In genomic region chr6:42761287-42762067, GRCh38 we compare ENCODE assay signal across 15 cellular contexts. TPM values are rescaled to one million over a fixed set of nuclear protein-coding genes. Genes with fewer than 3 reads are reported as not detected.
DNase-seq lines count a peak whose midpoint lies in the region; ATAC-seq, FAIRE-seq and TF ChIP-seq lines count a peak whose summit lies in the region.
"Had no signal": no experiment of that assay in that cellular context is flagged by ENCODE, and none has a peak within 500 bp of the region (broad histone marks: within the 10 kb centered on the region; RNA-seq: fewer than 3 reads in every experiment).

No MANE protein-coding gene starts in this region.

- H3K4me1 ChIP-seq in HepG2 (ENCODE audit: insufficient read depth, low read length) = no peaks in the 10 kb centered on the region
- H3K4me1 ChIP-seq in right lobe of liver = no peaks in the 10 kb centered on the region
- H3K4me1 ChIP-seq in K562 (replicated peaks in 1 of 2; ENCODE audit: control insufficient read depth in 2 of 2, insufficient read depth in 2 of 2, low read length in 2 of 2) = no peaks in the 10 kb centered on the region
- peaks cover 20% of the 10 kb centered on the region; the same call in 1 of the 2 replicates for H3K4me1 ChIP-seq in iPS-20b (ENCODE audit: insufficient read depth, low read length)
- no peaks in the 10 kb centered on the region for H3K4me1 ChIP-seq in right atrium auricular region

- H3K79me2 ChIP-seq in HepG2 (ENCODE audit: insufficient read depth, low read length) (no peaks in the 10 kb centered on the region), K562 (ENCODE audit: control insufficient read depth, insufficient read depth, low read length) (no peaks in the 10 kb centered on the region)

- TF ChIP-seq POLR2A in HepG2 (IDR thresholded peaks at IDR 0.05; ENCODE audit: insufficient read depth in 1 of 2, low read depth in 2 of 2, low read length in 2 of 2) (no peak), right lobe of liver (IDR thresholded peaks at IDR 0.05) (no peak), K562 (conservative IDR thresholded peaks at IDR 0.05) (no peak)

- BruUV-seq in HepG2 (replicated peaks; lab: Mats Ljungman, UMichigan) (no TSS peak), K562 (replicated peaks; lab: Mats Ljungman, UMichigan) (no TSS peak)

- in situ Hi-C loops in HepG2 (cut with HindIII; ENCODE audit: extremely low pct_ligation_motif_present, low pct_unique_long_range_greater_than_20kb) (no loop called here), K562 (cut with MboI) (no loop called here)

- POLR2A ChIA-PET in HepG2 (lab: Yijun Ruan, JAX) (interaction anchor here (1.4 to 3.0 kb wide), 2 partner anchors 15 to 21 kb away, joined by 7 to 14 read pairs; partner anchors contain the start of gene TBCC), K562 (lab: Yijun Ruan, JAX) (interaction anchor here (0.9 to 5.9 kb wide), 6 partner anchors 8 to 24 kb away, joined by 3 to 28 read pairs (median 4); no protein-coding TSS in a partner anchor)

- WGBS in HepG2 (ENCODE audit: low lambda C conversion rate) = 90% methylated on average over 8 of the region's 8 CpGs
- WGBS in right lobe of liver (ENCODE audit: insufficient coverage, low coverage, low lambda C conversion rate, missing lambda C conversion rate) = 83% methylated on average over 8 of the region's 8 CpGs
- WGBS in K562 (ENCODE audit: insufficient coverage, low coverage, missing lambda C conversion rate) = 59% methylated on average over 8 of the region's 8 CpGs

- no peaks in the 10 kb centered on the region for H3K9me1 ChIP-seq in K562 (ENCODE audit: control insufficient read depth, insufficient read depth, low read length)

- TF ChIP-seq EP300 in HepG2 (IDR thresholded peaks at IDR 0.05; ENCODE audit: low read depth in 2 of 2, low read length in 2 of 2) (no peak), HepG2 (CRISPR knock-in tag; IDR thresholded peaks at IDR 0.05; ENCODE audit: borderline replicate concordance) (no peak), K562 (IDR thresholded peaks at IDR 0.05; ENCODE audit: low read length) (no peak)

- intact Hi-C loops in HepG2 (cut with micrococcal nuclease; ENCODE audit: unreplicated experiment) = no loop called here
- intact Hi-C loops in right lobe of liver (cut with DNase I) = no loop called here
- intact Hi-C loops in K562 (cut with micrococcal nuclease) = no loop called here

- DNase-seq in HepG2 (ENCODE audit: low spot score) (no peak), right lobe of liver (no peak), K562 (ENCODE audit: extremely low read depth in 1 of 4, low spot score in 3 of 4) (no peak), right atrium auricular region (ENCODE audit: low spot score) (no peak), HuH-7 (ENCODE audit: low spot score) (no peak)
- DNase-seq: CD8-positive, alpha-beta memory T cell; H7 had no signal

- H2AFZ ChIP-seq in HepG2 (ENCODE audit: low read length) (no peak overlapping the region), K562 (ENCODE audit: low read depth, low read length) (no peak overlapping the region)

- H3K4me3 ChIP-seq in HepG2 (replicated peaks in 1 of 3; ENCODE audit: insufficient read depth in 1 of 3, low read depth in 2 of 3, low read length in 3 of 3) (no peak overlapping the region), right lobe of liver (no peak overlapping the region), K562 (no peak overlapping the region), iPS-20b (ENCODE audit: low read length) (no peak overlapping the region), right atrium auricular region (no peak overlapping the region)

- CTCF ChIA-PET in HepG2 (lab: Yijun Ruan, JAX; ENCODE audit: low intra/inter-chr PET ratio, low total read pairs) (no interaction called here), K562 (lab: Yijun Ruan, JAX; ENCODE audit: low intra/inter-chr PET ratio) (no interaction called here)

- FAIRE-seq in HepG2 (lab: Jason Lieb, UNC) (peak; percentile 28), K562 (lab: Jason Lieb, UNC) (no peak)

- H3K4me2 ChIP-seq in HepG2 (ENCODE audit: low read depth, low read length) = no peak overlapping the region
- no peak overlapping the region for H3K4me2 ChIP-seq in K562 (ENCODE audit: insufficient read depth, low read length)

- H3K9me3 ChIP-seq in HepG2 (ENCODE audit: low read length) (no peaks in the 10 kb centered on the region), right lobe of liver (no peaks in the 10 kb centered on the region), K562 (replicated peaks; ENCODE audit: control insufficient read depth, insufficient read depth, low read depth, low read length) (no peaks in the 10 kb centered on the region), iPS-20b (ENCODE audit: insufficient read depth, low read depth, low read length) (no peaks in the 10 kb centered on the region), right atrium auricular region (no peaks in the 10 kb centered on the region)
- H3K9me3 ChIP-seq: Caco-2 had no signal

- H4K20me1 ChIP-seq in HepG2 (ENCODE audit: insufficient read depth, low read length) (no peaks in the 10 kb centered on the region), K562 (replicated peaks; ENCODE audit: control insufficient read depth, insufficient read depth, low read length) (0 out of 2 replicates have a peak, but pooled peaks cover 5% of the 10 kb centered on the region)

- H3K27me3 ChIP-seq in HepG2 (ENCODE audit: control insufficient read depth in 1 of 2, insufficient read depth in 2 of 2, low read length in 2 of 2) (no peaks in the 10 kb centered on the region), right lobe of liver (no peaks in the 10 kb centered on the region), K562 (ENCODE audit: control insufficient read depth in 2 of 2, insufficient read depth in 2 of 2, low read length in 2 of 2) (no peaks in the 10 kb centered on the region), iPS-20b (ENCODE audit: insufficient read depth, low read length) (no peaks in the 10 kb centered on the region), right atrium auricular region (no peaks in the 10 kb centered on the region)

- H3K36me3 ChIP-seq in HepG2 (replicated peaks in 1 of 2; ENCODE audit: control insufficient read depth in 1 of 2, insufficient read depth in 2 of 2, low read length in 2 of 2) = peaks cover 4 to 5% of the 10 kb centered on the region in 2 experiments; a peak in 3 of 5 replicates
- H3K36me3 ChIP-seq in right lobe of liver = no peaks in the 10 kb centered on the region
- H3K36me3 ChIP-seq in K562 (ENCODE audit: control insufficient read depth, insufficient read depth, low read length) = no peaks in the 10 kb centered on the region
- 0 out of 2 replicates have a peak, but pooled peaks cover 7% of the 10 kb centered on the region for H3K36me3 ChIP-seq in iPS-20b (ENCODE audit: insufficient read depth, low read depth, low read length)
- H3K36me3 ChIP-seq in right atrium auricular region = no peaks in the 10 kb centered on the region

- TF ChIP-seq CTCF in HepG2 (CRISPR knock-in tag; IDR thresholded peaks at IDR 0.05) (no peak), right lobe of liver (IDR thresholded peaks at IDR 0.05) (no peak), K562 (IDR thresholded peaks at IDR 0.05 in 2 of 3, conservative IDR thresholded peaks at IDR 0.05 in 1 of 3; ENCODE audit: insufficient read depth in 2 of 3, low read depth in 1 of 3, low read length in 3 of 3) (no peak), right atrium auricular region (IDR thresholded peaks at IDR 0.05) (no peak)

- ATAC-seq in HepG2 (no peak), right lobe of liver (no peak), K562 (no peak), GM18873 (IDR thresholded peaks at IDR 0.05; ENCODE audit: low FRiP score, unreplicated experiment) (no peak), GM18868 (IDR thresholded peaks at IDR 0.05; ENCODE audit: unreplicated experiment) (no peak)

- H3K9ac ChIP-seq in HepG2 (ENCODE audit: insufficient read depth, low read depth, low read length) = no peak overlapping the region
- H3K9ac ChIP-seq in K562 (ENCODE audit: insufficient read depth in 1 of 2, low read depth in 2 of 2, low read length in 2 of 2) = no peak overlapping the region
- peak overlapping the region; percentile 52; the same call in 1 of the 2 replicates for H3K9ac ChIP-seq in iPS-20b (ENCODE audit: low read depth, low read length)

- TF ChIP-seq RAD21 in HepG2 (CRISPR knock-in tag; IDR thresholded peaks at IDR 0.05) (no peak), K562 (CRISPR knock-in tag; conservative IDR thresholded peaks at IDR 0.05 in 1 of 2, IDR thresholded peaks at IDR 0.05 in 1 of 2) (no peak)

- no peak overlapping the region for H3K27ac ChIP-seq in HepG2 (ENCODE audit: extremely low read length, insufficient read depth, low read length)
- no peak overlapping the region for H3K27ac ChIP-seq in right lobe of liver
- no peak overlapping the region for H3K27ac ChIP-seq in K562 (ENCODE audit: extremely low read depth, low read depth, low read length)
- no peak overlapping the region for H3K27ac ChIP-seq in iPS-20b (ENCODE audit: low read length)
- no peak overlapping the region for H3K27ac ChIP-seq in right atrium auricular region
- H3K27ac ChIP-seq: 22Rv1 had no signal

RNA-seq across cellular contexts. Expression of gene TBCC, which starts 15.6 kb away (rescaled TPM):
- 36.1 and 43.2 TPM in 2 replicates for total RNA-seq in HepG2 (2016; rRNA removed; fragmentation: Illumina TruSeq; extraction: Trizol)
- total RNA-seq in HepG2 (2016; cell fraction: cytosol; rRNA removed; fragmentation: Illumina TruSeq; extraction: Trizol; ENCODE audit: low read depth) = 13.4 and 14.0 TPM in 2 replicates
- 37.2 and 41.5 TPM in 2 replicates for total RNA-seq in HepG2 (2016; cell fraction: insoluble cytoplasmic fraction; rRNA removed; fragmentation: Illumina TruSeq; extraction: Trizol)
- 20.4 and 22.9 TPM in 2 replicates for total RNA-seq in HepG2 (2016; cell fraction: membrane; rRNA removed; fragmentation: Illumina TruSeq; extraction: Trizol)
- total RNA-seq in HepG2 (2016; cell fraction: nucleus; rRNA removed; fragmentation: Illumina TruSeq; extraction: Trizol) = 17.5 and 20.0 TPM in 2 replicates
- 14.8 and 18.0 TPM in 2 replicates for polyA plus RNA-seq in HepG2 (2011; rRNA removed)
- polyA plus RNA-seq in HepG2 (2011; cell fraction: cytosol; rRNA removed) = 14.9 and 15.6 TPM in 2 replicates
- 12.6 and 13.8 TPM in 2 replicates for polyA plus RNA-seq in HepG2 (2011; cell fraction: nucleus; rRNA removed)
- polyA plus RNA-seq in HepG2 (2012) = 12.0 and 15.3 TPM in 2 replicates
- polyA plus RNA-seq in HepG2 (2016; cell fraction: cytosol; fragmentation: Illumina TruSeq; extraction: Trizol; ENCODE audit: low read depth) = 5.2 and 5.5 TPM in 2 replicates
- 26.8 and 28.7 TPM in 2 replicates for polyA plus RNA-seq in HepG2 (2016; cell fraction: insoluble cytoplasmic fraction; fragmentation: Illumina TruSeq; extraction: Trizol; ENCODE audit: low read depth)
- 7.8 and 9.2 TPM in 2 replicates for polyA plus RNA-seq in HepG2 (2016; cell fraction: membrane; fragmentation: Illumina TruSeq; extraction: Trizol; ENCODE audit: low read depth)
- 20.6 and 21.7 TPM in 2 replicates for polyA plus RNA-seq in HepG2 (2016; cell fraction: nucleus; fragmentation: Illumina TruSeq; extraction: Trizol; ENCODE audit: insufficient read depth, low read depth)
- 10.7 and 14.8 TPM in 2 replicates for polyA minus RNA-seq in HepG2 (2011; rRNA and poly(A)+ RNA removed; ENCODE audit: low replicate concordance)
- 8.2 and 9.3 TPM in 2 replicates for polyA minus RNA-seq in HepG2 (2011; cell fraction: cytosol; rRNA and poly(A)+ RNA removed)
- polyA minus RNA-seq in HepG2 (2011; cell fraction: nucleus; rRNA and poly(A)+ RNA removed) = 7.6 and 7.7 TPM in 2 replicates
- total RNA-seq in right lobe of liver = 10 to 100 TPM in 2 of 6 experiments, 1 to 10 TPM in 4; 5.4 to 12.2 (median 6.3) TPM
- 19.4 and 28.3 TPM in 2 replicates for total RNA-seq in K562 (2011; cell fraction: chromatin; rRNA removed; ENCODE audit: low replicate concordance)
- total RNA-seq in K562 (2011; cell fraction: nucleolus; rRNA removed) = 29.3 and 40.5 TPM in 2 replicates
- 32.5 and 32.9 TPM in 2 replicates for total RNA-seq in K562 (2011; cell fraction: nucleoplasm; rRNA removed)
- 34.1 and 55.1 TPM in 2 replicates for total RNA-seq in K562 (2014; rRNA removed)
- total RNA-seq in K562 (2014; rRNA removed; fragmentation: Illumina TruSeq; extraction: Trizol) = 16.1 and 20.9 TPM in 2 replicates
- total RNA-seq in K562 (2015; rRNA removed; fragmentation: Illumina TruSeq; extraction: Trizol) = 31.3 and 31.9 TPM in 2 replicates
- total RNA-seq in K562 (2021) = 27.8 and 28.7 TPM in 2 replicates
- 16.5 and 19.5 TPM in 2 replicates for polyA plus RNA-seq in K562 (2011; rRNA removed)
- 20.2 and 26.4 TPM in 2 replicates for polyA plus RNA-seq in K562 (2011; cell fraction: cytosol; rRNA removed)
- 28.2 and 28.3 TPM in 2 replicates for polyA plus RNA-seq in K562 (2011; cell fraction: nucleus; rRNA removed)
- 24.3 and 30.8 TPM in 2 replicates for polyA plus RNA-seq in K562 (2012)
- polyA plus RNA-seq in K562 (2014; fragmentation: Illumina TruSeq; extraction: Trizol) = 23.3 and 24.8 TPM in 2 replicates
- polyA plus RNA-seq in K562 (2014; fragmentation: Nextera tagmentation; extraction: Ambion mirVana) = 1 to 10 TPM; 2.8 to 5.0 TPM
- polyA plus RNA-seq in K562 (2014; rRNA removed) = 28.9 and 29.5 TPM in 2 replicates
- polyA minus RNA-seq in K562 (2011; rRNA and poly(A)+ RNA removed) = 5.2 and 6.0 TPM in 2 replicates
- polyA minus RNA-seq in K562 (2011; cell fraction: cytosol; rRNA and poly(A)+ RNA removed) = 8.4 and 9.8 TPM in 2 replicates
- 8.9 and 15.4 TPM in 2 replicates for polyA minus RNA-seq in K562 (2011; cell fraction: nucleus; rRNA and poly(A)+ RNA removed)
- total RNA-seq in right atrium auricular region = 10 to 100 TPM; 18.8 to 21.4 TPM

RNA-seq across cellular contexts. Expression of gene BICRAL, which starts 20.4 kb away (rescaled TPM):
- total RNA-seq in HepG2 (2016; rRNA removed; fragmentation: Illumina TruSeq; extraction: Trizol) (5.0 and 6.8 TPM in 2 replicates), right lobe of liver (1 to 10 TPM; 4.3 to 6.0 (median 5.5) TPM), K562 (2014; rRNA removed) (3.7 and 4.4 TPM in 2 replicates), K562 (2014; rRNA removed; fragmentation: Illumina TruSeq; extraction: Trizol) (5.6 and 6.6 TPM in 2 replicates), K562 (2015; rRNA removed; fragmentation: Illumina TruSeq; extraction: Trizol) (5.2 and 5.7 TPM in 2 replicates), K562 (2021) (9.2 and 10.2 TPM in 2 replicates), right atrium auricular region (10 to 100 TPM in 1 of 2 donors, 1 to 10 TPM in 1; 9.6 to 14.1 TPM)
- 1.6 and 1.9 TPM in 2 replicates for total RNA-seq in HepG2 (2016; cell fraction: cytosol; rRNA removed; fragmentation: Illumina TruSeq; extraction: Trizol; ENCODE audit: low read depth)
- 4.5 and 6.4 TPM in 2 replicates for total RNA-seq in HepG2 (2016; cell fraction: insoluble cytoplasmic fraction; rRNA removed; fragmentation: Illumina TruSeq; extraction: Trizol)
- 4.8 and 5.3 TPM in 2 replicates for total RNA-seq in HepG2 (2016; cell fraction: membrane; rRNA removed; fragmentation: Illumina TruSeq; extraction: Trizol)
- total RNA-seq in HepG2 (2016; cell fraction: nucleus; rRNA removed; fragmentation: Illumina TruSeq; extraction: Trizol) = 4.9 and 6.1 TPM in 2 replicates
- polyA plus RNA-seq in HepG2 (2011; rRNA removed) (11.1 and 13.5 TPM in 2 replicates), K562 (2011; rRNA removed) (10.1 and 11.9 TPM in 2 replicates), K562 (2014; fragmentation: Illumina TruSeq; extraction: Trizol) (9.7 and 10.4 TPM in 2 replicates), K562 (2014; fragmentation: Nextera tagmentation; extraction: Ambion mirVana) (1 to 10 TPM; 1.2 to 1.4 TPM), K562 (2014; rRNA removed) (5.3 and 6.2 TPM in 2 replicates)
- polyA plus RNA-seq in HepG2 (2011; cell fraction: cytosol; rRNA removed) = 9.5 and 11.4 TPM in 2 replicates
- 9.0 and 9.1 TPM in 2 replicates for polyA plus RNA-seq in HepG2 (2011; cell fraction: nucleus; rRNA removed)
- 7.3 and 7.8 TPM in 2 replicates for polyA plus RNA-seq in HepG2 (2012)
- 0.24 and 0.26 TPM in 2 replicates for polyA plus RNA-seq in HepG2 (2016; cell fraction: cytosol; fragmentation: Illumina TruSeq; extraction: Trizol; ENCODE audit: low read depth)
- 5.3 and 6.6 TPM in 2 replicates for polyA plus RNA-seq in HepG2 (2016; cell fraction: insoluble cytoplasmic fraction; fragmentation: Illumina TruSeq; extraction: Trizol; ENCODE audit: low read depth)
- 1.5 and 1.7 TPM in 2 replicates for polyA plus RNA-seq in HepG2 (2016; cell fraction: membrane; fragmentation: Illumina TruSeq; extraction: Trizol; ENCODE audit: low read depth)
- polyA plus RNA-seq in HepG2 (2016; cell fraction: nucleus; fragmentation: Illumina TruSeq; extraction: Trizol; ENCODE audit: insufficient read depth, low read depth) = 8.7 and 9.2 TPM in 2 replicates
- 16.6 and 32.3 TPM in 2 replicates for polyA minus RNA-seq in HepG2 (2011; rRNA and poly(A)+ RNA removed; ENCODE audit: low replicate concordance)
- 14.7 and 15.5 TPM in 2 replicates for polyA minus RNA-seq in HepG2 (2011; cell fraction: cytosol; rRNA and poly(A)+ RNA removed)
- 14.7 and 18.9 TPM in 2 replicates for polyA minus RNA-seq in HepG2 (2011; cell fraction: nucleus; rRNA and poly(A)+ RNA removed)
- total RNA-seq in K562 (2011; cell fraction: chromatin; rRNA removed; ENCODE audit: low replicate concordance) = 17.0 and 22.8 TPM in 2 replicates
- total RNA-seq in K562 (2011; cell fraction: nucleolus; rRNA removed) = 9.5 TPM in 2 replicates
- total RNA-seq in K562 (2011; cell fraction: nucleoplasm; rRNA removed) = 13.6 and 16.9 TPM in 2 replicates
- polyA plus RNA-seq in K562 (2011; cell fraction: cytosol; rRNA removed) = 9.1 and 13.7 TPM in 2 replicates
- polyA plus RNA-seq in K562 (2011; cell fraction: nucleus; rRNA removed) = 7.7 and 9.2 TPM in 2 replicates
- 5.7 and 7.4 TPM in 2 replicates for polyA plus RNA-seq in K562 (2012)
- 23.8 and 24.3 TPM in 2 replicates for polyA minus RNA-seq in K562 (2011; rRNA and poly(A)+ RNA removed)
- polyA minus RNA-seq in K562 (2011; cell fraction: cytosol; rRNA and poly(A)+ RNA removed) = 10.1 and 10.7 TPM in 2 replicates
- 4.3 and 9.6 TPM in 2 replicates for polyA minus RNA-seq in K562 (2011; cell fraction: nucleus; rRNA and poly(A)+ RNA removed)

RNA-seq across cellular contexts. Expression of gene PRPH2, which starts 39.1 kb away (rescaled TPM):
- 0.04 and 0.06 TPM in 2 replicates for total RNA-seq in HepG2 (2016; rRNA removed; fragmentation: Illumina TruSeq; extraction: Trizol)
- total RNA-seq in HepG2 (2016; cell fraction: cytosol; rRNA removed; fragmentation: Illumina TruSeq; extraction: Trizol; ENCODE audit: low read depth) = 0.10 TPM in 1 of 2 replicates, not detected in the other
- total RNA-seq in HepG2 (2016; cell fraction: insoluble cytoplasmic fraction; rRNA removed; fragmentation: Illumina TruSeq; extraction: Trizol) = 0.04 TPM in 1 of 2 replicates, not detected in the other
- 0.10 TPM in 1 of 2 replicates, not detected in the other for total RNA-seq in HepG2 (2016; cell fraction: membrane; rRNA removed; fragmentation: Illumina TruSeq; extraction: Trizol)
- not detected in 2 replicates for total RNA-seq in HepG2 (2016; cell fraction: nucleus; rRNA removed; fragmentation: Illumina TruSeq; extraction: Trizol)
- 0.03 and 0.05 TPM in 2 replicates for polyA plus RNA-seq in HepG2 (2011; rRNA removed)
- polyA plus RNA-seq in HepG2 (2011; cell fraction: cytosol; rRNA removed) = 0.05 TPM in 2 replicates
- 0.08 TPM in 1 of 2 replicates, not detected in the other for polyA plus RNA-seq in HepG2 (2011; cell fraction: nucleus; rRNA removed)
- not detected in 2 replicates for polyA plus RNA-seq in HepG2 (2012)
- not detected in 2 replicates for polyA plus RNA-seq in HepG2 (2016; cell fraction: cytosol; fragmentation: Illumina TruSeq; extraction: Trizol; ENCODE audit: low read depth)
- not detected in 2 replicates for polyA plus RNA-seq in HepG2 (2016; cell fraction: insoluble cytoplasmic fraction; fragmentation: Illumina TruSeq; extraction: Trizol; ENCODE audit: low read depth)
- polyA plus RNA-seq in HepG2 (2016; cell fraction: membrane; fragmentation: Illumina TruSeq; extraction: Trizol; ENCODE audit: low read depth) = not detected in 2 replicates
- not detected in 2 replicates for polyA plus RNA-seq in HepG2 (2016; cell fraction: nucleus; fragmentation: Illumina TruSeq; extraction: Trizol; ENCODE audit: insufficient read depth, low read depth)
- not detected in 2 replicates for polyA minus RNA-seq in HepG2 (2011; rRNA and poly(A)+ RNA removed; ENCODE audit: low replicate concordance)
- not detected in 2 replicates for polyA minus RNA-seq in HepG2 (2011; cell fraction: cytosol; rRNA and poly(A)+ RNA removed)
- polyA minus RNA-seq in HepG2 (2011; cell fraction: nucleus; rRNA and poly(A)+ RNA removed) = 0.12 TPM in 1 of 2 replicates, not detected in the other
- total RNA-seq in right lobe of liver = under 1 TPM in 1 of 6 experiments, not detected in 5; 0.16 TPM
- total RNA-seq in K562 (2011; cell fraction: chromatin; rRNA removed; ENCODE audit: low replicate concordance) = not detected in 2 replicates
- total RNA-seq in K562 (2011; cell fraction: nucleolus; rRNA removed) = 0.33 TPM in 1 of 2 replicates, not detected in the other
- total RNA-seq in K562 (2011; cell fraction: nucleoplasm; rRNA removed) = not detected in 2 replicates
- total RNA-seq in K562 (2014; rRNA removed) = 0.04 TPM in 1 of 2 replicates, not detected in the other
- not detected in 2 replicates for total RNA-seq in K562 (2014; rRNA removed; fragmentation: Illumina TruSeq; extraction: Trizol)
- 0.04 TPM in 1 of 2 replicates, not detected in the other for total RNA-seq in K562 (2015; rRNA removed; fragmentation: Illumina TruSeq; extraction: Trizol)
- total RNA-seq in K562 (2021) = 0.09 TPM in 1 of 2 replicates, not detected in the other
- polyA plus RNA-seq in K562 (2011; rRNA removed) = 0.03 and 0.04 TPM in 2 replicates
- 0.03 and 0.04 TPM in 2 replicates for polyA plus RNA-seq in K562 (2011; cell fraction: cytosol; rRNA removed)
- not detected in 2 replicates for polyA plus RNA-seq in K562 (2011; cell fraction: nucleus; rRNA removed)
- 0.08 and 0.11 TPM in 2 replicates for polyA plus RNA-seq in K562 (2012)
- 0.03 and 0.10 TPM in 2 replicates for polyA plus RNA-seq in K562 (2014; fragmentation: Illumina TruSeq; extraction: Trizol)
- polyA plus RNA-seq in K562 (2014; fragmentation: Nextera tagmentation; extraction: Ambion mirVana) = under 1 TPM; 0.03 to 0.11 TPM
- polyA plus RNA-seq in K562 (2014; rRNA removed) = 0.26 TPM in 1 of 2 replicates, not detected in the other
- polyA minus RNA-seq in K562 (2011; rRNA and poly(A)+ RNA removed) = 0.06 TPM in 1 of 2 replicates, not detected in the other
- not detected in 2 replicates for polyA minus RNA-seq in K562 (2011; cell fraction: cytosol; rRNA and poly(A)+ RNA removed)
- polyA minus RNA-seq in K562 (2011; cell fraction: nucleus; rRNA and poly(A)+ RNA removed) = 0.11 TPM in 1 of 2 replicates, not detected in the other
- 1 to 10 TPM in 1 of 2 donors, under 1 TPM in 1; 0.90 to 1.1 TPM for total RNA-seq in right atrium auricular region
- total RNA-seq: Caco-2, HT1080 had no signal
- polyA plus RNA-seq: CD14-positive monocyte, IgD-negative memory B cell had no signal

Comparison
In these comparisons a context has a peak if more than half of its experiments do, and no peak if none do; other contexts are left out.
1. Of the 241 proteins assayed by ChIP-seq in both HepG2 and K562: peak only in HepG2: none; only in K562: CEBPG and ESRRA; in both: CEBPB; in neither: 236; mixed calls (peak in some experiments, not most) for 2.